Comparison of ENCODE assay signal across 8 cellular contexts in genomic region chr6:72084992-72085569, GRCh38.
DNase-seq lines count a peak whose midpoint lies in the region; ATAC-seq and TF ChIP-seq lines count a peak whose summit lies in the region.

No MANE protein-coding gene starts in this region.

- no peak overlapping the region for H3K4me3 ChIP-seq in GM06990 (replicated peaks; ENCODE audit: low read depth, low read length)
- no peak overlapping the region for H3K4me3 ChIP-seq in left lung

- TF ChIP-seq CTCF in GM06990 (IDR thresholded peaks at IDR 0.05; ENCODE audit: insufficient read depth, low read length, poor library complexity, severe bottlenecking): peak; percentile 36
- peak; percentile 42 for TF ChIP-seq CTCF in MCF 10A (IDR thresholded peaks at IDR 0.05; ENCODE audit: unreplicated experiment)
- peak in 1 of 2 donors; percentile 47 for TF ChIP-seq CTCF in left lung (IDR thresholded peaks at IDR 0.05)

- no peaks in the 10 kb centered on the region for H3K9me3 ChIP-seq in left lung

- H3K27me3 ChIP-seq in GM06990 (replicated peaks; ENCODE audit: control insufficient read depth, insufficient read depth, low read length) (no peaks in the 10 kb centered on the region; the same call in 1 of the 2 replicates), left lung (no peaks in the 10 kb centered on the region)

- intact Hi-C loops in MCF 10A (cut with micrococcal nuclease): loop anchor here (1.0 to 2.0 kb wide), 3 partner anchors 462 to 700 kb away; no protein-coding TSS in a partner anchor
- intact Hi-C loops in left lung (cut with DNase I): loop anchor here in 1 of 2 donors (10.0 kb wide), 1 partner anchor 550 kb away; no protein-coding TSS in a partner anchor

- CTCF ChIA-PET in MCF 10A (lab: Yijun Ruan, JAX): interaction anchor here (0.6 to 2.2 kb wide), 8 partner anchors 12 to 1276 kb away, joined by 3 to 8 read pairs (median 3); no protein-coding TSS in a partner anchor

- no peaks in the 10 kb centered on the region for H3K36me3 ChIP-seq in GM06990 (ENCODE audit: control insufficient read depth, insufficient read depth, low read length)
- H3K36me3 ChIP-seq in left lung: no peaks in the 10 kb centered on the region

- H3K27me3 Mint-ChIP-seq in MCF 10A (ENCODE audit: insufficient read depth, unreplicated experiment): peaks cover 67% of the 10 kb centered on the region

- no peaks in the 10 kb centered on the region for H3K9me3 Mint-ChIP-seq in MCF 10A (ENCODE audit: unreplicated experiment)

- H3K36me3 Mint-ChIP-seq in MCF 10A (ENCODE audit: insufficient read depth, unreplicated experiment): no peaks in the 10 kb centered on the region

- no TSS peak for BruUV-seq in MCF 10A (replicated peaks; lab: Mats Ljungman, UMichigan)

- ATAC-seq in HG02623 (IDR thresholded peaks at IDR 0.05; ENCODE audit: unreplicated experiment): no peak
- no peak for ATAC-seq in left lung

- no peak overlapping the region for H3K27ac ChIP-seq in left lung

- H3K4me1 ChIP-seq in left lung: no peaks in the 10 kb centered on the region

- H3K27ac Mint-ChIP-seq in MCF 10A (ENCODE audit: low read depth, unreplicated experiment): no peak overlapping the region

- no peak overlapping the region for H3K4me3 Mint-ChIP-seq in MCF 10A (ENCODE audit: unreplicated experiment)

- DNase-seq in GM06990 (ENCODE audit: extremely low read depth, insufficient read length): no peak
- DNase-seq in NCI-H1105 (lab: John Stamatoyannopoulos, UW): peak; percentile 5
- peak; percentile 14 for DNase-seq in MCF 10A (ENCODE audit: unreplicated experiment)
- DNase-seq in myocyte (ENCODE audit: low read depth): peak; percentile 51
- DNase-seq in left lung: no peak
- DNase-seq in nucleus accumbens (lab: John Stamatoyannopoulos, UW): no peak
- DNase-seq in germinal center (ENCODE audit: low spot score): no peak

- POLR2A ChIA-PET in MCF 10A (lab: Yijun Ruan, JAX): no interaction called here

- no peaks in the 10 kb centered on the region for H3K4me1 Mint-ChIP-seq in MCF 10A (ENCODE audit: insufficient read depth, unreplicated experiment)

Comparison
In these comparisons a context has a peak if more than half of its experiments do, and no peak if none do; other contexts are left out.
1. DNase-seq: peak in NCI-H1105 (single experiment), MCF 10A (single experiment) and myocyte (single experiment); none in GM06990 (single experiment), left lung (0 of 2), nucleus accumbens (0 of 56) and germinal center (single experiment).